In the genomic region with DNA sequence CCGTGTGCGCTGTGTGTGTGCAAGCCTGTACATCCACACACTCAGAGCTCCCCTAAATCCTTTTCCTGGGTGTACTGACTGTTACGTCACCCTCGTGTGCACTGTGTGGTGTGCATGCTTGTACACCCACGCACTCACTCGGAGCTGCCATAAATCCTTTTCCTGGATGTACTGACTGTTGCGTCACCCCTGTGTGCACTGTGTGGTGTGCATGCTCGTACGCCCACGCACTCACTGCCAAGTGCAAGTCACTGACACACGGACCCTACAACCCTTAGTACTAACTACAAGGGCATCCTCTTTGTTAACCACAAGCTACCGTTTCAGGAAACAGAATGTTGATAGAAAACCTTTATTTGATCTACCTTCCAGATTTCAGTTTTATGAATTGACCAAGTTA, we compare ENCODE assay signal across 16 cellular contexts.
A peak's percentile ranks its signal among the peaks of the same experiment; 100 is the strongest.
DNase-seq lines count a peak whose midpoint lies in the region; ATAC-seq and TF ChIP-seq lines count a peak whose summit lies in the region.
"Had no signal": no experiment of that assay in that cellular context is flagged by ENCODE, and none has a peak within 500 bp of the region (broad histone marks: within the 10 kb centered on the region; RNA-seq: fewer than 3 reads in every experiment).

No MANE protein-coding gene starts in this region.

- H4K20me1 ChIP-seq in GM23338 (replicated peaks; ENCODE audit: insufficient read depth) (no peaks in the 10 kb centered on the region), Loucy (ENCODE audit: insufficient read depth, low read length, poor library complexity, severe bottlenecking) (no peaks in the 10 kb centered on the region)

- H3K4me1 Mint-ChIP-seq in GM23338, result no peaks in the 10 kb centered on the region
- H3K4me1 Mint-ChIP-seq in activated CD4-positive, alpha-beta memory T cell treated with anti-CD3 and anti-CD28 coated beads, Interleukin-2, amount 10 ng/mL, durations not matched to agents 7 days and 5 days, result no peaks in the 10 kb centered on the region

- peak overlapping the region; percentile 15; the same call in 1 of the 2 replicates for H2AFZ ChIP-seq in GM23338
- no peak overlapping the region for H2AFZ ChIP-seq in Loucy (ENCODE audit: low read length)

- H3K36me3 Mint-ChIP-seq in GM23338 (ENCODE audit: low read depth), result no peaks in the 10 kb centered on the region
- no peaks in the 10 kb centered on the region for H3K36me3 Mint-ChIP-seq in activated CD4-positive, alpha-beta memory T cell treated with anti-CD3 and anti-CD28 coated beads, Interleukin-2, amount 10 ng/mL, durations not matched to agents 7 days and 5 days (ENCODE audit: low read depth)

- no peak for TF ChIP-seq CTCF in A673 (conservative IDR thresholded peaks at IDR 0.05; ENCODE audit: low read depth, low read length)
- TF ChIP-seq CTCF in GM23338 (conservative IDR thresholded peaks at IDR 0.05; ENCODE audit: low read depth in 2 of 2), result no peak
- no peak for TF ChIP-seq CTCF in Loucy (conservative IDR thresholded peaks at IDR 0.05; ENCODE audit: low read length)

- BruUV-seq in A673 (replicated peaks; lab: Mats Ljungman, UMichigan), result no TSS peak

- H3K27ac Mint-ChIP-seq in GM23338, result peak overlapping the region; percentile 83; the same call in 1 of the 2 replicates
- no peak overlapping the region for H3K27ac Mint-ChIP-seq in activated CD4-positive, alpha-beta memory T cell treated with anti-CD3 and anti-CD28 coated beads, Interleukin-2, amount 10 ng/mL, durations not matched to agents 7 days and 5 days
- H3K27ac Mint-ChIP-seq: T-helper 1 cell treated with Interleukin-12 subunit alpha and Interleukin-12 subunit beta and Interleukin-4 antibody, amounts not matched to agents 30 μg/mL and 1 μg/mL, for 36 hours had no signal

- H3K27ac ChIP-seq in A673 (ENCODE audit: low read depth, low read length, poor library complexity, severe bottlenecking) (no peak overlapping the region), GM23338 (ENCODE audit: low read depth) (no peak overlapping the region), SK-N-MC (no peak overlapping the region)

- CTCF ChIA-PET in A673 (lab: Charles Lee), result no interaction called here
- CTCF ChIA-PET in activated CD4-positive, alpha-beta memory T cell treated with anti-CD3 and anti-CD28 coated beads, Interleukin-2, amount 10 ng/mL, durations not matched to agents 7 days and 5 days (lab: Charles Lee), result no interaction called here

- no peaks in the 10 kb centered on the region for H3K27me3 Mint-ChIP-seq in GM23338 (ENCODE audit: insufficient read depth, low read depth, poor library complexity)
- no peaks in the 10 kb centered on the region for H3K27me3 Mint-ChIP-seq in activated CD4-positive, alpha-beta memory T cell treated with anti-CD3 and anti-CD28 coated beads, Interleukin-2, amount 10 ng/mL, durations not matched to agents 7 days and 5 days

- H3K4me3 Mint-ChIP-seq in GM23338, result no peak overlapping the region
- H3K4me3 Mint-ChIP-seq in activated CD4-positive, alpha-beta memory T cell treated with anti-CD3 and anti-CD28 coated beads, Interleukin-2, amount 10 ng/mL, durations not matched to agents 7 days and 5 days, result no peak overlapping the region
- H3K4me3 Mint-ChIP-seq: T-helper 1 cell treated with Interleukin-12 subunit alpha and Interleukin-12 subunit beta and Interleukin-4 antibody, amounts not matched to agents 30 μg/mL and 1 μg/mL, for 36 hours had no signal

- no peak overlapping the region for H3K4me3 ChIP-seq in A673 (ENCODE audit: low read depth, low read length, poor library complexity, severe bottlenecking)
- H3K4me3 ChIP-seq in GM23338, result no peak overlapping the region
- peak overlapping the region; percentile 19 for H3K4me3 ChIP-seq in Loucy (ENCODE audit: low read length, poor library complexity, severe bottlenecking)
- peak overlapping the region; percentile 28; the same call in 1 of the 2 replicates for H3K4me3 ChIP-seq in SK-N-MC

- H3K4me2 ChIP-seq in GM23338 (no peak overlapping the region), Loucy (ENCODE audit: low read depth, low read length, poor library complexity, severe bottlenecking) (peak overlapping the region; percentile 45)

- intact Hi-C loops in A673 (cut with micrococcal nuclease; ENCODE audit: unreplicated experiment), result no loop called here

- peak; percentile 1 for DNase-seq in A673 (ENCODE audit: low spot score)
- DNase-seq in GM23338 (ENCODE audit: low spot score), result no peak
- no peak for DNase-seq in SK-N-MC (ENCODE audit: low read depth, low spot score)
- no peak for DNase-seq in activated CD4-positive, alpha-beta memory T cell treated with anti-CD3 and anti-CD28 coated beads, Interleukin-2, amount 10 ng/mL, durations not matched to agents 7 days and 5 days
- no peak for DNase-seq in HPDE6-E6E7 (ENCODE audit: extremely low spot score)
- DNase-seq in NCI-H1105 treated with DMSO at 0.1 percent for 48 hours (lab: John Stamatoyannopoulos, UW), result no peak
- no peak for DNase-seq in superior temporal gyrus (ENCODE audit: extremely low spot score)
- DNase-seq: DMS 273 treated with DMSO at 0.1 percent for 48 hours, HCEC 1CT, NCI-H1105, NCI-H187, NCI-H446, Right ventricle myocardium superior had no signal

- H3K9me3 ChIP-seq in A673 (ENCODE audit: low read depth, low read length, poor library complexity, severe bottlenecking) (no peaks in the 10 kb centered on the region), Loucy (ENCODE audit: insufficient read depth, low read depth, low read length) (no peaks in the 10 kb centered on the region), SK-N-MC (ENCODE audit: low read depth, low read length) (no peaks in the 10 kb centered on the region)

- no peaks in the 10 kb centered on the region for H3K27me3 ChIP-seq in A673 (replicated peaks; ENCODE audit: insufficient read depth, low read depth, low read length, poor library complexity)
- H3K27me3 ChIP-seq in GM23338 (ENCODE audit: insufficient read depth), result no peaks in the 10 kb centered on the region
- H3K27me3 ChIP-seq in Loucy (ENCODE audit: insufficient read depth, low read length, poor library complexity, severe bottlenecking), result no peaks in the 10 kb centered on the region

- POLR2A ChIA-PET in A673 (lab: Charles Lee; ENCODE audit: low non-redundant PET), result no interaction called here
- POLR2A ChIA-PET in activated CD4-positive, alpha-beta memory T cell treated with anti-CD3 and anti-CD28 coated beads, Interleukin-2, amount 10 ng/mL, durations not matched to agents 7 days and 5 days (lab: Charles Lee), result no interaction called here

- H3K9ac ChIP-seq in Loucy (ENCODE audit: low read depth, low read length, poor library complexity, severe bottlenecking) (no peak overlapping the region), SK-N-MC (ENCODE audit: insufficient read length) (no peak overlapping the region)

- no peaks in the 10 kb centered on the region for H3K4me1 ChIP-seq in A673 (ENCODE audit: insufficient read depth, low read length, poor library complexity, severe bottlenecking)
- H3K4me1 ChIP-seq in GM23338 (ENCODE audit: insufficient read depth), result no peaks in the 10 kb centered on the region
- H3K4me1 ChIP-seq in Loucy (ENCODE audit: insufficient read depth, low read length, poor library complexity, severe bottlenecking), result peaks cover 12% of the 10 kb centered on the region

- H3K79me2 ChIP-seq in GM23338 (replicated peaks; ENCODE audit: insufficient read depth), result no peaks in the 10 kb centered on the region
- H3K79me2 ChIP-seq in Loucy (ENCODE audit: insufficient read depth, low read length), result no peaks in the 10 kb centered on the region

- H3K9me3 Mint-ChIP-seq in GM23338, result no peaks in the 10 kb centered on the region; the same call in 2 of the 3 replicates
- no peaks in the 10 kb centered on the region for H3K9me3 Mint-ChIP-seq in activated CD4-positive, alpha-beta memory T cell treated with anti-CD3 and anti-CD28 coated beads, Interleukin-2, amount 10 ng/mL, durations not matched to agents 7 days and 5 days
- H3K9me3 Mint-ChIP-seq: T-helper 1 cell treated with Interleukin-12 subunit alpha and Interleukin-12 subunit beta and Interleukin-4 antibody, amounts not matched to agents 30 μg/mL and 1 μg/mL, for 36 hours had no signal

- ATAC-seq in GM23338, result no peak
- ATAC-seq: SK-N-SH treated with all-trans-retinoic acid at 6 μM for 48 hours had no signal

- no peaks in the 10 kb centered on the region for H3F3A ChIP-seq in GM23338 (replicated peaks; ENCODE audit: low read depth)
- H3F3A ChIP-seq in Loucy (ENCODE audit: low read depth), result no peaks in the 10 kb centered on the region

- H3K9me2 ChIP-seq in GM23338 (ENCODE audit: insufficient read depth), result no peaks in the 10 kb centered on the region
- no peaks in the 10 kb centered on the region for H3K9me2 ChIP-seq in Loucy (replicated peaks; ENCODE audit: low read depth, low read length)

- H3K36me3 ChIP-seq in A673 (ENCODE audit: insufficient read depth, low read length, poor library complexity, severe bottlenecking) (no peaks in the 10 kb centered on the region), GM23338 (ENCODE audit: insufficient read depth) (no peaks in the 10 kb centered on the region), Loucy (ENCODE audit: insufficient read depth, low read length) (no peaks in the 10 kb centered on the region), SK-N-MC (ENCODE audit: insufficient read depth, low read length) (no peaks in the 10 kb centered on the region)

TF ChIP-seq in GM23338, 12 proteins besides CTCF, POLR2A, EP300 and RAD21 (continues in another document):
- TF ChIP-seq, protein P1, sequence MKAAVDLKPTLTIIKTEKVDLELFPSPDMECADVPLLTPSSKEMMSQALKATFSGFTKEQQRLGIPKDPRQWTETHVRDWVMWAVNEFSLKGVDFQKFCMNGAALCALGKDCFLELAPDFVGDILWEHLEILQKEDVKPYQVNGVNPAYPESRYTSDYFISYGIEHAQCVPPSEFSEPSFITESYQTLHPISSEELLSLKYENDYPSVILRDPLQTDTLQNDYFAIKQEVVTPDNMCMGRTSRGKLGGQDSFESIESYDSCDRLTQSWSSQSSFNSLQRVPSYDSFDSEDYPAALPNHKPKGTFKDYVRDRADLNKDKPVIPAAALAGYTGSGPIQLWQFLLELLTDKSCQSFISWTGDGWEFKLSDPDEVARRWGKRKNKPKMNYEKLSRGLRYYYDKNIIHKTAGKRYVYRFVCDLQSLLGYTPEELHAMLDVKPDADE (IDR thresholded peaks at IDR 0.05), result no peak
- no peak for TF ChIP-seq EZH2phosphoT487 (IDR thresholded peaks at IDR 0.05; ENCODE audit: unreplicated experiment)
- TF ChIP-seq CREB1 (CRISPR knock-in tag; IDR thresholded peaks at IDR 0.05; ENCODE audit: low read depth), result no peak
- TF ChIP-seq JUNB (IDR thresholded peaks at IDR 0.05; ENCODE audit: unreplicated experiment), result no peak
- no peak for TF ChIP-seq ZNF331 (CRISPR knock-in tag; IDR thresholded peaks at IDR 0.05; ENCODE audit: low read depth)

Comparison
In these comparisons a context has a peak if more than half of its experiments do, and no peak if none do; other contexts are left out.
1. H3K4me3 ChIP-seq: peak in Loucy (single experiment) and SK-N-MC (single experiment); none in A673 (single experiment) and GM23338 (single experiment).